ENCODE assay signal across 14 cellular contexts in the genomic region with DNA sequence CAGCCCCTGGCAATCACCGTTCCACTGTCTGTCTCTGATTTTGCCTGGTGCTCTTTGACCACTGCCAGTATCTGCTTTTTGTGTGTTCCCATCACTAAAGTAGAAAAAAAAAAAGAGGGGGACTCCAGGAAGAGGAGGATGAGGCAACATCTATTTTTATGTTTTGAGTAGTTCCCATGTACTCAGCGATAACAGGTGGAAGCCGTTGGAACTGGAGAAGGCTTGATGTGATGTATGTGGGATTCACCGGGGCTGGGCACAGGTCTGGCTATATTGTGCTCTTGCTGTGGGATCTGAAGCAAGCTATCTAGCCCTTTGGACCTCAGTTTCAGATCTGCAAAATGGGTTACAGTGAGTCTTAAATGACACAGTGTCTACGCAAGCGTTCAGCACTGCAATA.
DNase-seq lines count a peak whose midpoint lies in the region; ATAC-seq and TF ChIP-seq lines count a peak whose summit lies in the region.
"Had no signal": no experiment of that assay in that cellular context is flagged by ENCODE, and none has a peak within 500 bp of the region (broad histone marks: within the 10 kb centered on the region; RNA-seq: fewer than 3 reads in every experiment).

No MANE protein-coding gene starts in this region.

- H3K9ac ChIP-seq in SK-N-SH, result no peak overlapping the region
- H3K9ac ChIP-seq in mesenchymal stem cell (ENCODE audit: low read length), result peak overlapping the region; percentile 15
- no peak overlapping the region for H3K9ac ChIP-seq in smooth muscle cell (ENCODE audit: low read depth)

- no peak overlapping the region for H2BK15ac ChIP-seq in mesenchymal stem cell (ENCODE audit: low read depth, poor library complexity, severe bottlenecking)

- H2AFZ ChIP-seq in SK-N-SH (ENCODE audit: low read depth) (no peak overlapping the region), mesenchymal stem cell (ENCODE audit: low read depth, low read length) (no peak overlapping the region), smooth muscle cell (ENCODE audit: low read depth) (no peak overlapping the region)

- H3K14ac ChIP-seq in mesenchymal stem cell (ENCODE audit: low read length in 2 of 2), result no peak overlapping the region

- peaks cover 4% of the 10 kb centered on the region; the same call in 1 of the 2 replicates for H4K20me1 ChIP-seq in SK-N-SH (ENCODE audit: insufficient read depth)
- peaks cover 4% of the 10 kb centered on the region for H4K20me1 ChIP-seq in smooth muscle cell (ENCODE audit: low read depth)

- H2AK5ac ChIP-seq in mesenchymal stem cell (ENCODE audit: low read length, severe bottlenecking), result no peak overlapping the region

- no peaks in the 10 kb centered on the region for H3K9me2 ChIP-seq in SK-N-SH

- H2BK120ac ChIP-seq in mesenchymal stem cell (ENCODE audit: low read depth, low read length), result no peak overlapping the region

- no peak overlapping the region for H4K91ac ChIP-seq in mesenchymal stem cell (ENCODE audit: low read length)

- no peak overlapping the region for H2BK12ac ChIP-seq in mesenchymal stem cell (ENCODE audit: low read length in 2 of 2)

- H3K4me2 ChIP-seq in SK-N-SH (peak overlapping the region; percentile 14; the same call in 1 of the 2 replicates), mesenchymal stem cell (ENCODE audit: low read length, poor library complexity, severe bottlenecking) (no peak overlapping the region), smooth muscle cell (peak overlapping the region; percentile 6)
- H3K4me2 ChIP-seq: A549 had no signal

- no peaks in the 10 kb centered on the region for H3K27me3 Mint-ChIP-seq in chondrocyte (ENCODE audit: low read depth)
- H3K27me3 Mint-ChIP-seq: CD4-positive, alpha-beta T cell had no signal

- 91% methylated on average over 6 of the region's 6 CpGs for WGBS in SK-N-SH (ENCODE audit: low lambda C conversion rate)
- WGBS in mesenchymal stem cell, result 95% methylated on average over 6 of the region's 6 CpGs
- WGBS in smooth muscle cell (ENCODE audit: low lambda C conversion rate), result 93% methylated on average over 6 of the region's 6 CpGs
- 92 to 93% methylated on average over 3 of the region's 6 CpGs for WGBS in gastroesophageal sphincter (ENCODE audit: low coverage in 1 of 2), 2 donors

- ATAC-seq in gastroesophageal sphincter, result no peak

- no peak overlapping the region for H3K23ac ChIP-seq in mesenchymal stem cell (ENCODE audit: low read length in 2 of 2)

- H3K27me3 ChIP-seq in SK-N-SH (ENCODE audit: insufficient read depth), result no peaks in the 10 kb centered on the region
- H3K27me3 ChIP-seq in mesenchymal stem cell (ENCODE audit: control insufficient read depth in 1 of 2, insufficient read depth in 1 of 2, low read length in 2 of 2), result no peaks in the 10 kb centered on the region
- H3K27me3 ChIP-seq in smooth muscle cell (ENCODE audit: low read depth), result no peaks in the 10 kb centered on the region
- no peaks in the 10 kb centered on the region for H3K27me3 ChIP-seq in gastroesophageal sphincter

- H3K18ac ChIP-seq in mesenchymal stem cell (ENCODE audit: low read depth in 1 of 2, low read length in 2 of 2), result no peak overlapping the region

- H3K27ac Mint-ChIP-seq in chondrocyte (ENCODE audit: unreplicated experiment), result peak overlapping the region; percentile 74
- H3K27ac Mint-ChIP-seq: CD4-positive, alpha-beta T cell had no signal

- POLR2A ChIA-PET in SK-N-SH (lab: Yijun Ruan, JAX), result no interaction called here

- H3K9me3 ChIP-seq in SK-N-SH, result no peaks in the 10 kb centered on the region
- H3K9me3 ChIP-seq in mesenchymal stem cell (ENCODE audit: control insufficient read depth, low read length), result no peaks in the 10 kb centered on the region
- H3K9me3 ChIP-seq in smooth muscle cell (replicated peaks; ENCODE audit: low read depth), result no peaks in the 10 kb centered on the region
- no peaks in the 10 kb centered on the region for H3K9me3 ChIP-seq in gastroesophageal sphincter
- H3K9me3 ChIP-seq: A549, Caco-2, HAP-1 had no signal

- no peak overlapping the region for H4K8ac ChIP-seq in mesenchymal stem cell (ENCODE audit: low read length)

- no peak overlapping the region for H2BK5ac ChIP-seq in mesenchymal stem cell (ENCODE audit: low read depth, low read length, poor library complexity, severe bottlenecking)

- no peak overlapping the region for H3K4me3 Mint-ChIP-seq in chondrocyte (ENCODE audit: unreplicated experiment)
- H3K4me3 Mint-ChIP-seq: CD4-positive, alpha-beta T cell had no signal

- H3K79me1 ChIP-seq in mesenchymal stem cell (replicated peaks; ENCODE audit: low read length, poor library complexity, severe bottlenecking), result no peaks in the 10 kb centered on the region

- no peak for TF ChIP-seq POLR2A in gastroesophageal sphincter (IDR thresholded peaks at IDR 0.05)

- no peak for TF ChIP-seq CTCF in SK-N-SH (IDR thresholded peaks at IDR 0.05)
- no peak for TF ChIP-seq CTCF in chondrocyte (IDR thresholded peaks at IDR 0.05)
- no peak for TF ChIP-seq CTCF in smooth muscle cell (IDR thresholded peaks at IDR 0.05; ENCODE audit: borderline replicate concordance, insufficient read depth, poor library complexity, severe bottlenecking)
- no peak for TF ChIP-seq CTCF in gastroesophageal sphincter (IDR thresholded peaks at IDR 0.05)

- H3K4me3 ChIP-seq in SK-N-SH (ENCODE audit: low read depth in 2 of 2, low read length in 1 of 2) (no peak overlapping the region), mesenchymal stem cell (ENCODE audit: insufficient read depth in 1 of 2, low read depth in 1 of 2, low read length in 2 of 2) (no peak overlapping the region), smooth muscle cell (no peak overlapping the region), gastroesophageal sphincter (no peak overlapping the region)
- H3K4me3 ChIP-seq: A549, HAP-1 had no signal

- TF ChIP-seq RAD21 in SK-N-SH (IDR thresholded peaks at IDR 0.05; ENCODE audit: low read length), result no peak

- no peaks in the 10 kb centered on the region for H3K9me3 Mint-ChIP-seq in chondrocyte (ENCODE audit: low read depth)

- no peaks in the 10 kb centered on the region for H3K36me3 Mint-ChIP-seq in chondrocyte (ENCODE audit: low read depth)

- CTCF ChIA-PET in SK-N-SH (lab: Yijun Ruan, JAX), result interaction anchor here (0.8 kb wide), 1 partner anchor 17 kb away, joined by 3 read pairs; no protein-coding TSS in a partner anchor

- H3F3A ChIP-seq in SK-N-SH (replicated peaks; ENCODE audit: insufficient read depth), result peaks cover 5% of the 10 kb centered on the region
- no peaks in the 10 kb centered on the region for H3F3A ChIP-seq in smooth muscle cell (ENCODE audit: low read depth)

- DNase-seq in SK-N-SH, result no peak
- DNase-seq in chondrocyte (ENCODE audit: low spot score), result no peak
- no peak for DNase-seq in mesenchymal stem cell
- DNase-seq in smooth muscle cell (lab: John Stamatoyannopoulos, UW; ENCODE audit: unreplicated experiment), result no peak
- DNase-seq in NOMO-1 treated with dmso at 0.1 percent for 144 hours (lab: John Stamatoyannopoulos, UW; ENCODE audit: unreplicated experiment), result no peak
- DNase-seq in T1000 (lab: John Stamatoyannopoulos, UW), result no peak
- DNase-seq: AML-193; Caco-2; CD4-positive, alpha-beta T cell had no signal

- H3K79me2 ChIP-seq in SK-N-SH (ENCODE audit: insufficient read depth) (peaks cover 8% of the 10 kb centered on the region), smooth muscle cell (ENCODE audit: low read depth) (no peaks in the 10 kb centered on the region)

- H3K27ac ChIP-seq in SK-N-SH (ENCODE audit: low read depth in 2 of 2, low read length in 1 of 2) (peak overlapping the region in 1 of 2 experiments; percentile 61; a peak in 2 of 4 replicates), mesenchymal stem cell (ENCODE audit: low read length, poor library complexity, severe bottlenecking) (no peak overlapping the region), smooth muscle cell (ENCODE audit: low read depth) (no peak overlapping the region), gastroesophageal sphincter (no peak overlapping the region)
- H3K27ac ChIP-seq: 22Rv1, C4-2B had no signal

- H3K36me3 ChIP-seq in SK-N-SH (replicated peaks in 1 of 2; ENCODE audit: control insufficient read depth in 1 of 2, insufficient read depth in 2 of 2, low read length in 1 of 2) (peaks cover 8 to 17% of the 10 kb centered on the region in 2 experiments), mesenchymal stem cell (ENCODE audit: control insufficient read depth in 1 of 2, insufficient read depth in 2 of 2, low read depth in 1 of 2, low read length in 2 of 2) (peaks cover 0 to 30% of the 10 kb centered on the region in 2 experiments), smooth muscle cell (ENCODE audit: low read depth) (no peaks in the 10 kb centered on the region), gastroesophageal sphincter (peaks cover 0 to 8% of the 10 kb centered on the region in 2 donors)
- H3K36me3 ChIP-seq: HAP-1 had no signal

- H3K4me1 ChIP-seq in SK-N-SH (ENCODE audit: control insufficient read depth in 1 of 2, insufficient read depth in 2 of 2, low read depth in 1 of 2, low read length in 1 of 2), result peaks cover 0 to 3% of the 10 kb centered on the region in 2 experiments; a peak in 1 of 4 replicates
- no peaks in the 10 kb centered on the region for H3K4me1 ChIP-seq in mesenchymal stem cell (ENCODE audit: control insufficient read depth, insufficient read depth, low read depth, low read length)
- H3K4me1 ChIP-seq in smooth muscle cell (ENCODE audit: low read depth), result no peaks in the 10 kb centered on the region
- peaks cover 0 to 8% (median 0%) of the 10 kb centered on the region in 3 donors for H3K4me1 ChIP-seq in gastroesophageal sphincter
- H3K4me1 ChIP-seq: Caco-2, HAP-1 had no signal

- TF ChIP-seq EP300 in SK-N-SH (IDR thresholded peaks at IDR 0.05; ENCODE audit: borderline replicate concordance in 1 of 2, low read depth in 1 of 2, low read length in 1 of 2) (no peak), gastroesophageal sphincter (IDR thresholded peaks at IDR 0.05) (no peak)

- peaks cover 43% of the 10 kb centered on the region for H3K4me1 Mint-ChIP-seq in chondrocyte (ENCODE audit: low read depth)

- no peak overlapping the region for H3K4ac ChIP-seq in mesenchymal stem cell (ENCODE audit: low read depth in 1 of 2, low read length in 2 of 2)

TF ChIP-seq in SK-N-SH, 30 proteins besides CTCF, POLR2A, EP300 and RAD21 (continues in another document):
- TF ChIP-seq GATA2 (CRISPR knock-in tag; IDR thresholded peaks at IDR 0.05) (no peak), GABPA (IDR thresholded peaks at IDR 0.05; ENCODE audit: low read depth) (no peak), ELF1 (IDR thresholded peaks at IDR 0.05) (no peak), TCF12 (IDR thresholded peaks at IDR 0.05) (no peak), MEF2A (IDR thresholded peaks at IDR 0.05; ENCODE audit: borderline replicate concordance, low read depth) (no peak), SMC3 (IDR thresholded peaks at IDR 0.05; ENCODE audit: low read depth, low read length) (no peak)
- TF ChIP-seq, protein P1, sequence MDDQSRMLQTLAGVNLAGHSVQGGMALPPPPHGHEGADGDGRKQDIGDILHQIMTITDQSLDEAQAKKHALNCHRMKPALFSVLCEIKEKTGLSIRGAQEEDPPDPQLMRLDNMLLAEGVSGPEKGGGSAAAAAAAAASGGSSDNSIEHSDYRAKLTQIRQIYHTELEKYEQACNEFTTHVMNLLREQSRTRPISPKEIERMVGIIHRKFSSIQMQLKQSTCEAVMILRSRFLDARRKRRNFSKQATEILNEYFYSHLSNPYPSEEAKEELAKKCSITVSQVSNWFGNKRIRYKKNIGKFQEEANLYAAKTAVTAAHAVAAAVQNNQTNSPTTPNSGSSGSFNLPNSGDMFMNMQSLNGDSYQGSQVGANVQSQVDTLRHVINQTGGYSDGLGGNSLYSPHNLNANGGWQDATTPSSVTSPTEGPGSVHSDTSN (IDR thresholded peaks at IDR 0.05), result no peak
